ENCODE assay signal across 16 cellular contexts in genomic region chr1:9211291-9211811, GRCh38. TPM values are rescaled to one million over a fixed set of nuclear protein-coding genes. Genes with fewer than 3 reads are reported as not detected.
DNase-seq lines count a peak whose midpoint lies in the region; ATAC-seq and TF ChIP-seq lines count a peak whose summit lies in the region.
"Had no signal": no experiment of that assay in that cellular context is flagged by ENCODE, and none has a peak within 500 bp of the region (broad histone marks: within the 10 kb centered on the region; RNA-seq: fewer than 3 reads in every experiment).

No MANE protein-coding gene starts in this region.

- no peaks in the 10 kb centered on the region for H3K9me3 Mint-ChIP-seq in natural killer cell treated with Interleukin-12 subunit alpha and Interleukin-12 subunit beta and Interleukin-15 and Interleukin-18, amount 100 ng/mL, for 72 hours

- DNase-seq in HT1080 (ENCODE audit: low read depth): peak; percentile 99
- DNase-seq in UCSD-AML1 (lab: John Stamatoyannopoulos, UW; ENCODE audit: unreplicated experiment): peak; percentile 70
- DNase-seq in fibroblast of mammary gland (ENCODE audit: low read depth): peak; percentile 92
- DNase-seq in skeletal muscle cell (ENCODE audit: low read depth): peak; percentile 89
- no peak for DNase-seq in stimulated activated CD4-positive, alpha-beta T cell treated with anti-CD3 and anti-CD28 coated beads, Interleukin-4, amount 100 ng/mL, for 24 hours
- DNase-seq in SHP77 (lab: John Stamatoyannopoulos, UW): no peak
- DNase-seq in natural killer cell treated with Interleukin-12 subunit alpha and Interleukin-12 subunit beta and Interleukin-15 and Interleukin-18, amount 100 ng/mL, for 72 hours (ENCODE audit: low spot score): no peak
- DNase-seq: activated gamma-delta T cell treated with Interleukin-2 at 50 U/mL for 16 hours, DMS79, islet precursor cell, NCI-H187 treated with DMSO at 0.1 percent for 48 hours, NCI-H524 treated with DMSO at 0.1 percent for 48 hours, Peyer's patch, WERI-Rb-1 had no signal

- H3K27me3 Mint-ChIP-seq in natural killer cell treated with Interleukin-12 subunit alpha and Interleukin-12 subunit beta and Interleukin-15 and Interleukin-18, amount 100 ng/mL, for 72 hours: peaks cover 10 to 17% of the 10 kb centered on the region in 2 donors

- no peaks in the 10 kb centered on the region for H3K4me1 Mint-ChIP-seq in natural killer cell treated with Interleukin-12 subunit alpha and Interleukin-12 subunit beta and Interleukin-15 and Interleukin-18, amount 100 ng/mL, for 72 hours (ENCODE audit: low read depth in 2 of 2)

- H3K4me3 Mint-ChIP-seq in natural killer cell treated with Interleukin-12 subunit alpha and Interleukin-12 subunit beta and Interleukin-15 and Interleukin-18, amount 100 ng/mL, for 72 hours: no peak overlapping the region

- no peak for TF ChIP-seq CTCF in fibroblast of mammary gland (conservative IDR thresholded peaks at IDR 0.05; ENCODE audit: control insufficient read depth, insufficient read depth, low read depth, low read length)

- ATAC-seq in natural killer cell treated with Interleukin-12 subunit alpha and Interleukin-12 subunit beta and Interleukin-15 and Interleukin-18, amount 100 ng/mL, for 72 hours: no peak

- H3K27ac Mint-ChIP-seq in natural killer cell treated with Interleukin-12 subunit alpha and Interleukin-12 subunit beta and Interleukin-15 and Interleukin-18, amount 100 ng/mL, for 72 hours: no peak overlapping the region

- H3K4me3 ChIP-seq in fibroblast of mammary gland (ENCODE audit: control insufficient read depth, low read depth, low read length): no peak overlapping the region
- H3K4me3 ChIP-seq in skeletal muscle cell (ENCODE audit: low read depth, low read length): no peak overlapping the region
- H3K4me3 ChIP-seq: cardiac muscle cell, HAP-1, Peyer's patch had no signal

- no peaks in the 10 kb centered on the region for H3K36me3 Mint-ChIP-seq in natural killer cell treated with Interleukin-12 subunit alpha and Interleukin-12 subunit beta and Interleukin-15 and Interleukin-18, amount 100 ng/mL, for 72 hours

RNA-seq across cellular contexts. Expression of gene H6PD, which starts 23.2 kb away (rescaled TPM):
- 5.6 and 7.3 TPM in 2 replicates for total RNA-seq in HT1080 (2014; rRNA removed; shearing (Covaris generic))
- polyA plus RNA-seq in HT1080 (2015; cell fraction: cytosol; rRNA removed): 16.8 and 18.5 TPM in 2 replicates
- polyA plus RNA-seq in HT1080 (2015; cell fraction: nucleus; rRNA removed): 25.8 and 30.7 TPM in 2 replicates
- total RNA-seq in natural killer cell treated with Interleukin-12 subunit alpha and Interleukin-12 subunit beta and Interleukin-15 and Interleukin-18, amount 100 ng/mL, for 72 hours: 10 to 100 TPM; 14.1 to 15.1 TPM

Comparison
In these comparisons a context has a peak if more than half of its experiments do, and no peak if none do; other contexts are left out.
1. DNase-seq: peak in HT1080 (single experiment), UCSD-AML1 (single experiment), fibroblast of mammary gland (single experiment) and skeletal muscle cell (single experiment); none in stimulated activated CD4-positive, alpha-beta T cell treated with anti-CD3 and anti-CD28 coated beads, Interleukin-4, amount 100 ng/mL, for 24 hours (single experiment), SHP77 (0 of 2) and natural killer cell treated with Interleukin-12 subunit alpha and Interleukin-12 subunit beta and Interleukin-15 and Interleukin-18, amount 100 ng/mL, for 72 hours (single experiment).